22 cellular contexts compared by ENCODE assay signal in genomic region chr4:38733663-38734062, GRCh38. TPM values are rescaled to one million over a fixed set of nuclear protein-coding genes. Genes with fewer than 3 reads are reported as not detected.
"Had no signal": no experiment of that assay in that cellular context is flagged by ENCODE, and none has a peak within 500 bp of the region (broad histone marks: within the 10 kb centered on the region; RNA-seq: fewer than 3 reads in every experiment).

No MANE protein-coding gene starts in this region.

- DNase-seq: activated CD4-positive, alpha-beta T cell treated with anti-CD3 and anti-CD28 coated beads for 4 hours; activated effector memory CD4-positive, alpha-beta T cell treated with Interleukin-2 at 50 U/mL for 16 hours; activated T-cell treated with anti-CD3 and anti-CD28 coated beads, Interleukin-2, amount 50 U/mL, for 1 hour; aorta; left cardiac atrium; mucosa of descending colon; ovary; SJCRH30; stimulated activated CD4-positive, alpha-beta T cell treated with anti-CD3 and anti-CD28 coated beads, Interleukin-4, amount 100 ng/mL, for 24 hours; T1000; tibial artery; WERI-Rb-1 had no signal

- H3K27me3 ChIP-seq: breast epithelium, esophagus muscularis mucosa, ovary, SJCRH30, tibial artery had no signal

- FAIRE-seq: endometrium had no signal

- H3K9me3 ChIP-seq: breast epithelium, esophagus muscularis mucosa, mucosa of descending colon, ovary, SJCRH30, tibial artery had no signal

- H3K27ac ChIP-seq: breast epithelium, esophagus muscularis mucosa, ovary, SJCRH30, tibial artery, WERI-Rb-1 had no signal

- H3K27ac Mint-ChIP-seq: activated naive CD8-positive, alpha-beta T cell had no signal

- H3K36me3 ChIP-seq: breast epithelium, esophagus muscularis mucosa, ovary, SJCRH30, tibial artery, WERI-Rb-1 had no signal

- H3K4me3 Mint-ChIP-seq: activated naive CD8-positive, alpha-beta T cell; nephron had no signal

- H3K4me1 ChIP-seq: SJCRH30 had no signal

- H3K4me3 ChIP-seq: breast epithelium, esophagus muscularis mucosa, lung, mucosa of descending colon, ovary, SJCRH30, tibial artery had no signal

- ATAC-seq: left cardiac atrium, mucosa of descending colon had no signal

RNA-seq across cellular contexts. Expression of gene TLR10, which starts 49.1 kb away (rescaled TPM):
- total RNA-seq: activated CD8-positive, alpha-beta memory T cell treated with anti-CD3 and anti-CD28 coated beads for 36 hours; chondrocyte; dermis microvascular lymphatic vessel endothelial cell; fibroblast of villous mesenchyme; SJCRH30 had no signal
- polyA plus RNA-seq: aorta had no signal
